Comparison of ENCODE assay signal across 8 cellular contexts in genomic region chr14:75051556-75051899, GRCh38. TPM values are rescaled to one million over a fixed set of nuclear protein-coding genes. Genes with fewer than 3 reads are reported as not detected.
DNase-seq lines count a peak whose midpoint lies in the region; ATAC-seq, FAIRE-seq and TF ChIP-seq lines count a peak whose summit lies in the region.

No MANE protein-coding gene starts in this region.

- H3K4me1 ChIP-seq in heart right ventricle = peaks cover 0 to 31% (median 18%) of the 10 kb centered on the region in 9 donors
- no peaks in the 10 kb centered on the region for H3K4me1 ChIP-seq in GM12878 (ENCODE audit: control insufficient read depth, insufficient read depth, low read length)
- no peaks in the 10 kb centered on the region for H3K4me1 ChIP-seq in mesodermal cell (ENCODE audit: control insufficient read depth, insufficient read depth, low read length, poor library complexity, severe bottlenecking)
- H3K4me1 ChIP-seq in vagina = peaks cover 37% of the 10 kb centered on the region

- TF ChIP-seq POLR2A in GM12878 (IDR thresholded peaks at IDR 0.05; ENCODE audit: low read depth, low read length) (no peak), vagina (IDR thresholded peaks at IDR 0.05) (no peak)

- in situ Hi-C loops in GM12878 (cut with MboI) = no loop called here

- H3K9ac ChIP-seq in GM12878 (ENCODE audit: control insufficient read depth, insufficient read depth, low read length) = peak overlapping the region; percentile 90; the same call in 1 of the 2 replicates

- H3K27ac ChIP-seq in heart right ventricle = peak overlapping the region in 9 of 10 donors; percentile 87 to 93 (median 91)
- peak overlapping the region; percentile 77 for H3K27ac ChIP-seq in GM12878 (ENCODE audit: control insufficient read depth, insufficient read depth)
- no peak overlapping the region for H3K27ac ChIP-seq in mesodermal cell (ENCODE audit: low read depth, low read length, severe bottlenecking)
- H3K27ac ChIP-seq in vagina = peak overlapping the region; percentile 88

- ATAC-seq in heart right ventricle = peak in 1 of 8 donors; percentile 3
- no peak for ATAC-seq in left ventricle myocardium superior
- no peak for ATAC-seq in GM12878
- no peak for ATAC-seq in HG02970 (IDR thresholded peaks at IDR 0.05; ENCODE audit: low FRiP score, unreplicated experiment)

- H3K79me2 ChIP-seq in GM12878 (ENCODE audit: control insufficient read depth, insufficient read depth, low read length) = peaks cover 15% of the 10 kb centered on the region

- TF ChIP-seq CTCF in heart right ventricle (IDR thresholded peaks at IDR 0.05) = no peak
- TF ChIP-seq CTCF in GM12878 (IDR thresholded peaks at IDR 0.05 in 2 of 3, conservative IDR thresholded peaks at IDR 0.05 in 1 of 3; ENCODE audit: control insufficient read depth in 2 of 3, extremely low read depth in 1 of 3, insufficient read depth in 1 of 3, low read depth in 3 of 3, low read length in 3 of 3) = no peak
- TF ChIP-seq CTCF in vagina (IDR thresholded peaks at IDR 0.05) = no peak

- H2AFZ ChIP-seq in GM12878 (ENCODE audit: control insufficient read depth, low read depth, low read length) = peak overlapping the region; percentile 89

- DNase-seq in heart right ventricle = no peak
- DNase-seq in left ventricle myocardium superior = no peak
- DNase-seq in GM12878 (ENCODE audit: low read depth, low spot score) = no peak
- DNase-seq in vagina (ENCODE audit: extremely low spot score in 2 of 2) = no peak
- DNase-seq in Kasumi-1 (lab: John Stamatoyannopoulos, UW) = no peak
- DNase-seq in NCI-H146 treated with DMSO at 0.1 percent for 48 hours (lab: John Stamatoyannopoulos, UW; ENCODE audit: unreplicated experiment) = no peak

- peaks cover 0 to 7% (median 0%) of the 10 kb centered on the region in 9 donors for H3K36me3 ChIP-seq in heart right ventricle
- H3K36me3 ChIP-seq in GM12878 (ENCODE audit: control insufficient read depth in 2 of 2, insufficient read depth in 2 of 2, low read length in 1 of 2) = no peaks in the 10 kb centered on the region
- peaks cover 13% of the 10 kb centered on the region for H3K36me3 ChIP-seq in mesodermal cell (ENCODE audit: control insufficient read depth, insufficient read depth, low read length)
- no peaks in the 10 kb centered on the region for H3K36me3 ChIP-seq in vagina

- H4K20me1 ChIP-seq in GM12878 (ENCODE audit: control insufficient read depth, insufficient read depth) = no peaks in the 10 kb centered on the region

- CTCF ChIA-PET in GM12878 (lab: Yijun Ruan, JAX) = interaction anchor here (1.0 to 1.1 kb wide), 2 partner anchors 27 to 37 kb away, joined by 3 to 4 read pairs; no protein-coding TSS in a partner anchor

- POLR2A ChIA-PET in GM12878 (lab: Charles Lee) = interaction anchor here (0.6 to 1.6 kb wide), 5 partner anchors 12 to 211 kb away, joined by 3 to 17 read pairs (median 4); partner anchors contain the start of gene ACYP1

- H3K27me3 ChIP-seq in heart right ventricle = no peaks in the 10 kb centered on the region
- H3K27me3 ChIP-seq in GM12878 (replicated peaks in 1 of 2; ENCODE audit: control insufficient read depth in 2 of 2, insufficient read depth in 2 of 2, low read length in 1 of 2) = no peaks in the 10 kb centered on the region
- H3K27me3 ChIP-seq in vagina = no peaks in the 10 kb centered on the region

- 30 to 31% methylated on average over 5 of the region's 5 CpGs for WGBS in heart right ventricle, 2 donors
- 20% methylated on average over 5 of the region's 5 CpGs for WGBS in GM12878 (ENCODE audit: insufficient coverage, insufficient replicate concordance, low lambda C conversion rate, missing lambda C conversion rate)
- WGBS in mesodermal cell (ENCODE audit: insufficient coverage in 2 of 2), 2 experiments = 0 to 83% methylated on average over 1 of the region's 5 CpGs

- H3K9me3 ChIP-seq in heart right ventricle = no peaks in the 10 kb centered on the region
- H3K9me3 ChIP-seq in GM12878 (replicated peaks; ENCODE audit: control insufficient read depth, insufficient read depth, low read length) = no peaks in the 10 kb centered on the region; the same call in 2 of the 3 replicates
- no peaks in the 10 kb centered on the region for H3K9me3 ChIP-seq in mesodermal cell (ENCODE audit: control insufficient read depth, low read length)
- H3K9me3 ChIP-seq in vagina = no peaks in the 10 kb centered on the region

- BruUV-seq in GM12878 (replicated peaks; lab: Mats Ljungman, UMichigan) = no TSS peak

- no peak for TF ChIP-seq RAD21 in GM12878 (IDR thresholded peaks at IDR 0.05; ENCODE audit: insufficient read depth, low read depth, low read length)

- H3K4me3 ChIP-seq in heart right ventricle = peak overlapping the region; percentile 47 to 74 (median 66)
- peak overlapping the region; percentile 65; the same call in 1 of the 2 replicates for H3K4me3 ChIP-seq in GM12878
- H3K4me3 ChIP-seq in mesodermal cell (ENCODE audit: extremely low read depth, insufficient read depth, low read length, poor library complexity, severe bottlenecking) = peak overlapping the region; percentile 51
- H3K4me3 ChIP-seq in vagina = peak overlapping the region; percentile 68

- no peak for TF ChIP-seq EP300 in GM12878 (IDR thresholded peaks at IDR 0.05; ENCODE audit: borderline replicate concordance in 1 of 2, control insufficient read depth in 1 of 2, low read depth in 2 of 2, low read length in 2 of 2)

- no peak for FAIRE-seq in GM12878 (lab: Jason Lieb, UNC)

- peak overlapping the region; percentile 73 for H3K4me2 ChIP-seq in GM12878 (ENCODE audit: control insufficient read depth, insufficient read depth)

- intact Hi-C loops in heart right ventricle (cut with DNase I) (loop anchor here in 2 of 10 donors (2.0 to 10.0 kb wide), 2 partner anchors 17 to 47 kb away; partner anchors contain the start of genes EIF2B2 (in 1 of the 2) and ZC2HC1C (in 1 of the 2)), left ventricle myocardium superior (cut with micrococcal nuclease) (no loop called here), GM12878 (cut with micrococcal nuclease; ENCODE audit: unreplicated experiment) (no loop called here), vagina (cut with DNase I) (no loop called here)

- SMC1A ChIA-PET in GM12878 (lab: Charles Lee; ENCODE audit: uncharacterized antibody, unreplicated experiment) = interaction anchor here (2.3 kb wide), 1 partner anchor 12 kb away, joined by 15 read pairs; the partner anchor contains the start of gene ACYP1

- RAD21 ChIA-PET in GM12878 (lab: Charles Lee; ENCODE audit: unreplicated experiment) = interaction anchor here (0.7 to 3.3 kb wide), 3 partner anchors 12 to 38 kb away, joined by 3 to 13 read pairs (median 3); partner anchors contain the start of genes ACYP1 and ZC2HC1C

RNA-seq across cellular contexts. Expression of gene MLH3, which starts 0.3 kb away (rescaled TPM):
- total RNA-seq in heart right ventricle (10 to 100 TPM; 14.7 to 21.6 (median 18.7) TPM), left ventricle myocardium superior (19.1 TPM), GM12878 (2014; rRNA removed) (17.1 and 24.5 TPM in 2 replicates), GM12878 (2014; rRNA removed; fragmentation: Illumina TruSeq; extraction: Trizol) (29.8 and 31.2 TPM in 2 replicates), GM12878 (2021) (22.4 and 23.8 TPM in 2 replicates), vagina (32.9 TPM)
- polyA plus RNA-seq in heart right ventricle (10 to 100 TPM in 1 of 2 donors, 1 to 10 TPM in 1; 8.4 to 15.7 TPM), GM12878 (2011; rRNA removed) (26.8 and 34.2 TPM in 2 replicates), GM12878 (2014; fragmentation: Illumina TruSeq; extraction: Trizol) (21.3 and 31.2 TPM in 2 replicates), GM12878 (2014; fragmentation: Nextera tagmentation; extraction: Ambion mirVana) (10 to 100 TPM; 17.9 to 23.4 TPM), GM12878 (2014; rRNA removed) (12.6 and 13.0 TPM in 2 replicates), GM12878 (2016; fragmentation: Nextera tagmentation; extraction: Ambion mirVana) (10 to 100 TPM; 15.1 to 15.8 TPM)
- total RNA-seq in GM12878 (2013; cell fraction: nucleolus; rRNA removed) = 112 and 123 TPM in 2 replicates
- 10.2 TPM for polyA plus RNA-seq in GM12878 (2011; ENCODE audit: low read depth)
- polyA plus RNA-seq in GM12878 (2011; cell fraction: cytosol; rRNA removed) = 15.2 and 15.6 TPM in 2 replicates
- polyA plus RNA-seq in GM12878 (2011; cell fraction: nucleus; rRNA removed) = 31.1 and 35.9 TPM in 2 replicates
- polyA plus RNA-seq in GM12878 (2012) = 12.5 and 18.2 TPM in 2 replicates
- polyA minus RNA-seq in GM12878 (2011; rRNA and poly(A)+ RNA removed) = 56.0 and 68.4 TPM in 2 replicates
- polyA minus RNA-seq in GM12878 (2011; cell fraction: cytosol; rRNA and poly(A)+ RNA removed) = 7.4 and 8.6 TPM in 2 replicates
- 16.6 and 20.1 TPM in 2 replicates for polyA minus RNA-seq in GM12878 (2011; cell fraction: nucleus; rRNA and poly(A)+ RNA removed)
- polyA plus RNA-seq in mesodermal cell (2013, experiment 1 of 2) = 11.2 TPM
- polyA plus RNA-seq in mesodermal cell (2013, experiment 2 of 2) = 12.3 TPM

RNA-seq across cellular contexts. Expression of gene ACYP1, which starts 12.3 kb away (rescaled TPM):
- total RNA-seq in heart right ventricle = 10 to 100 TPM in 5 of 10 donors, 1 to 10 TPM in 5; 7.9 to 12.6 (median 10.0) TPM
- 10 to 100 TPM; 13.6 to 34.9 TPM for polyA plus RNA-seq in heart right ventricle
- total RNA-seq in left ventricle myocardium superior = 11.7 TPM
- 57.4 and 59.3 TPM in 2 replicates for total RNA-seq in GM12878 (2013; cell fraction: nucleolus; rRNA removed)
- total RNA-seq in GM12878 (2014; rRNA removed) = 25.3 and 26.3 TPM in 2 replicates
- total RNA-seq in GM12878 (2014; rRNA removed; fragmentation: Illumina TruSeq; extraction: Trizol) = 25.3 and 30.5 TPM in 2 replicates
- total RNA-seq in GM12878 (2021) = 14.9 and 18.2 TPM in 2 replicates
- polyA plus RNA-seq in GM12878 (2011; ENCODE audit: low read depth) = 21.5 TPM
- polyA plus RNA-seq in GM12878 (2011; rRNA removed) = 52.6 and 80.6 TPM in 2 replicates
- polyA plus RNA-seq in GM12878 (2011; cell fraction: cytosol; rRNA removed) = 21.8 and 29.4 TPM in 2 replicates
- 23.1 and 24.5 TPM in 2 replicates for polyA plus RNA-seq in GM12878 (2011; cell fraction: nucleus; rRNA removed)
- polyA plus RNA-seq in GM12878 (2012) = 24.7 and 31.1 TPM in 2 replicates
- polyA plus RNA-seq in GM12878 (2014; fragmentation: Illumina TruSeq; extraction: Trizol) = 28.6 and 31.7 TPM in 2 replicates
- polyA plus RNA-seq in GM12878 (2014; fragmentation: Nextera tagmentation; extraction: Ambion mirVana) = 10 to 100 TPM; 48.5 to 49.4 TPM
- 30.7 and 38.6 TPM in 2 replicates for polyA plus RNA-seq in GM12878 (2014; rRNA removed)
- 10 to 100 TPM; 49.8 TPM for polyA plus RNA-seq in GM12878 (2016; fragmentation: Nextera tagmentation; extraction: Ambion mirVana)
- 10.3 and 12.3 TPM in 2 replicates for polyA minus RNA-seq in GM12878 (2011; rRNA and poly(A)+ RNA removed)
- polyA minus RNA-seq in GM12878 (2011; cell fraction: cytosol; rRNA and poly(A)+ RNA removed) = 7.4 and 9.1 TPM in 2 replicates
- polyA minus RNA-seq in GM12878 (2011; cell fraction: nucleus; rRNA and poly(A)+ RNA removed) = 7.4 and 8.8 TPM in 2 replicates
- polyA plus RNA-seq in mesodermal cell (2013, experiment 1 of 2) = 24.3 TPM
- 29.2 TPM for polyA plus RNA-seq in mesodermal cell (2013, experiment 2 of 2)
- 32.4 TPM for total RNA-seq in vagina

RNA-seq across cellular contexts. Expression of gene ZC2HC1C, which starts 17.9 kb away (rescaled TPM):
- total RNA-seq in heart right ventricle = 10 to 100 TPM in 3 of 10 donors, 1 to 10 TPM in 7; 4.6 to 12.4 (median 8.9) TPM
- polyA plus RNA-seq in heart right ventricle = 10 to 100 TPM in 1 of 2 donors, 1 to 10 TPM in 1; 3.7 to 14.6 TPM
- total RNA-seq in left ventricle myocardium superior = 14.0 TPM
- 0.56 and 1.1 TPM in 2 replicates for total RNA-seq in GM12878 (2013; cell fraction: nucleolus; rRNA removed)
- total RNA-seq in GM12878 (2014; rRNA removed) = 1.8 and 2.2 TPM in 2 replicates
- 1.8 and 2.0 TPM in 2 replicates for total RNA-seq in GM12878 (2014; rRNA removed; fragmentation: Illumina TruSeq; extraction: Trizol)
- 1.1 and 1.7 TPM in 2 replicates for total RNA-seq in GM12878 (2021)
- 1.2 TPM for polyA plus RNA-seq in GM12878 (2011; ENCODE audit: low read depth)
- 0.71 and 0.92 TPM in 2 replicates for polyA plus RNA-seq in GM12878 (2011; rRNA removed)
- polyA plus RNA-seq in GM12878 (2011; cell fraction: cytosol; rRNA removed) = 0.62 and 0.73 TPM in 2 replicates
- 0.48 and 1.1 TPM in 2 replicates for polyA plus RNA-seq in GM12878 (2011; cell fraction: nucleus; rRNA removed)
- polyA plus RNA-seq in GM12878 (2012) = 1.1 and 1.2 TPM in 2 replicates
- polyA plus RNA-seq in GM12878 (2014; fragmentation: Illumina TruSeq; extraction: Trizol) = 0.90 and 1.2 TPM in 2 replicates
- polyA plus RNA-seq in GM12878 (2014; fragmentation: Nextera tagmentation; extraction: Ambion mirVana) = 1 to 10 TPM; 1.3 to 1.4 TPM
- polyA plus RNA-seq in GM12878 (2014; rRNA removed) = 1.7 and 2.4 TPM in 2 replicates
- 1 to 10 TPM; 2.9 to 3.7 TPM for polyA plus RNA-seq in GM12878 (2016; fragmentation: Nextera tagmentation; extraction: Ambion mirVana)
- 0.82 TPM in 1 of 2 replicates, not detected in the other for polyA minus RNA-seq in GM12878 (2011; rRNA and poly(A)+ RNA removed)
- not detected in 2 replicates for polyA minus RNA-seq in GM12878 (2011; cell fraction: cytosol; rRNA and poly(A)+ RNA removed)
- 0.19 and 0.60 TPM in 2 replicates for polyA minus RNA-seq in GM12878 (2011; cell fraction: nucleus; rRNA and poly(A)+ RNA removed)
- polyA plus RNA-seq in mesodermal cell (2013, experiment 1 of 2) = 0.81 TPM
- 1.6 TPM for polyA plus RNA-seq in mesodermal cell (2013, experiment 2 of 2)
- total RNA-seq in vagina = not detected

RNA-seq across cellular contexts. Expression of gene EIF2B2, which starts 48.8 kb away (rescaled TPM):
- 10 to 100 TPM; 25.9 to 44.5 (median 31.5) TPM for total RNA-seq in heart right ventricle
- 10 to 100 TPM; 14.3 to 60.4 TPM for polyA plus RNA-seq in heart right ventricle
- 34.5 TPM for total RNA-seq in left ventricle myocardium superior
- 35.5 and 38.2 TPM in 2 replicates for total RNA-seq in GM12878 (2013; cell fraction: nucleolus; rRNA removed)
- 54.4 and 68.7 TPM in 2 replicates for total RNA-seq in GM12878 (2014; rRNA removed)
- 36.9 and 39.6 TPM in 2 replicates for total RNA-seq in GM12878 (2014; rRNA removed; fragmentation: Illumina TruSeq; extraction: Trizol)
- total RNA-seq in GM12878 (2021) = 52.5 and 58.6 TPM in 2 replicates
- 32.2 TPM for polyA plus RNA-seq in GM12878 (2011; ENCODE audit: low read depth)
- polyA plus RNA-seq in GM12878 (2011; rRNA removed) = 125 and 168 TPM in 2 replicates
- polyA plus RNA-seq in GM12878 (2011; cell fraction: cytosol; rRNA removed) = 150 and 158 TPM in 2 replicates
- polyA plus RNA-seq in GM12878 (2011; cell fraction: nucleus; rRNA removed) = 84.4 and 109 TPM in 2 replicates
- polyA plus RNA-seq in GM12878 (2012) = 37.3 and 38.7 TPM in 2 replicates
- 72.5 and 78.8 TPM in 2 replicates for polyA plus RNA-seq in GM12878 (2014; fragmentation: Illumina TruSeq; extraction: Trizol)
- polyA plus RNA-seq in GM12878 (2014; fragmentation: Nextera tagmentation; extraction: Ambion mirVana) = 10 to 100 TPM; 17.4 to 32.3 TPM
- 72.2 and 91.4 TPM in 2 replicates for polyA plus RNA-seq in GM12878 (2014; rRNA removed)
- polyA plus RNA-seq in GM12878 (2016; fragmentation: Nextera tagmentation; extraction: Ambion mirVana) = 10 to 100 TPM; 85.8 to 94.4 TPM
- 89.6 and 107 TPM in 2 replicates for polyA minus RNA-seq in GM12878 (2011; rRNA and poly(A)+ RNA removed)
- 23.5 and 25.8 TPM in 2 replicates for polyA minus RNA-seq in GM12878 (2011; cell fraction: cytosol; rRNA and poly(A)+ RNA removed)
- 25.3 and 53.3 TPM in 2 replicates for polyA minus RNA-seq in GM12878 (2011; cell fraction: nucleus; rRNA and poly(A)+ RNA removed)
- 68.1 TPM for polyA plus RNA-seq in mesodermal cell (2013, experiment 1 of 2)
- polyA plus RNA-seq in mesodermal cell (2013, experiment 2 of 2) = 57.3 TPM
- 22.8 TPM for total RNA-seq in vagina
